ENCODE assay signal across 12 cellular contexts in the genomic region with DNA sequence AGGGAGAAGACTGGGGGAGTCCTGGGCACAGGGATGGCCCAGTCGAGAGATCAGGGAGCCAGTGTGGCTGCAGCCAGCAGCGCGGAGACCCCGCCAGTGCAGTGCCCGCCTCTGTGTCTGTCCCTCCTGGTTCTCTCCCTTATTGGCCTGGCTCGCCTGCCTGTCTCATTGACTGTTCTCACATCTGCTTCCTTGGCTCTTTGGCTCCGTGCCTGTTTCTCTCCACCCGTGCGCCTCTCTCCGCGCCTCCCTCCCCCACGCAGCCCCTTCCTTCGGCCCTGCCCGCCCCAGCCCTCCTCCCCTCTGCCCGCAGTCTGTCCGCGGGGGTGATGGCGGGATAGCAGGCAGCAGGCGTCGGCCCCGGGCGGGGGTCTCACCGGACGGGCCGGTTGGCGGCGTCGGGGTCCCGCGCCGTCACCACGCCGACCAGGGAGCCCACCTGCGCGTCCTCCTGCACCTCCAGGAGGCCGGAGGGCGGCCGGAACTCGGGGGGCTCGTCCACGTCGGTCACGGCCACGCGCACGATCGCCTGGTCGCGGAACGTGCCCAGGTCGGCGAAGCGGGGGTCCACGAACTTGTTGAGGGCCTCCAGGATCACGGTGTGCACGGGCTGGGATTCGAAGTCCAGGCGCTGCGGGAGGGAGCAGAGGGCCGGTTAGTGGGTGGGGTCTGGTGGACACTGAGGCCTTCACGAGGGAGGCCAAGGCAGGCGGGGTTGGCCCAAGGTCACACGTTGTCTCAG.
"Had no signal": no experiment of that assay in that cellular context is flagged by ENCODE, and none has a peak within 500 bp of the region (broad histone marks: within the 10 kb centered on the region; RNA-seq: fewer than 3 reads in every experiment).

No MANE protein-coding gene starts in this region.

- ATAC-seq: activated CD4-positive, alpha-beta T cell treated with anti-CD3 and anti-CD28 coated beads for 36 hours; heart right ventricle; stimulated activated naive CD8-positive, alpha-beta T cell treated with anti-CD3 and anti-CD28 coated beads, Interleukin-15, amount 100 ng/mL, for 72 hours had no signal

- H3K4me3 ChIP-seq: heart right ventricle, thoracic aorta had no signal

- H3K36me3 ChIP-seq: heart right ventricle, thoracic aorta had no signal

- H3K27ac Mint-ChIP-seq: activated CD4-positive, alpha-beta T cell treated with anti-CD3 and anti-CD28 coated beads for 36 hours; activated T-helper 1 cell treated with anti-CD3 and anti-CD28 coated beads, Interleukin-12 subunit alpha, Interleukin-12 subunit beta, Interleukin-2, Interleukin-4 antibody, amounts not matched to agents 30 ng/mL and 10 ng/mL and 1 ng/mL, durations not matched to agents 14 hours and 24 hours and 36 hours; nephron progenitor cell; stimulated activated naive CD8-positive, alpha-beta T cell treated with anti-CD3 and anti-CD28 coated beads, Interleukin-15, amount 100 ng/mL, for 72 hours had no signal

- H3K9me3 Mint-ChIP-seq: activated T-helper 1 cell treated with anti-CD3 and anti-CD28 coated beads, Interleukin-12 subunit alpha, Interleukin-12 subunit beta, Interleukin-2, Interleukin-4 antibody, amounts not matched to agents 30 ng/mL and 10 ng/mL and 1 ng/mL, durations not matched to agents 14 hours and 24 hours and 36 hours; nephron progenitor cell; stimulated activated naive CD8-positive, alpha-beta T cell treated with anti-CD3 and anti-CD28 coated beads, Interleukin-15, amount 100 ng/mL, for 72 hours had no signal

- H3K27ac ChIP-seq: heart right ventricle, thoracic aorta, VCaP had no signal

- H3K4me3 Mint-ChIP-seq: activated CD4-positive, alpha-beta T cell treated with anti-CD3 and anti-CD28 coated beads for 36 hours; activated T-helper 1 cell treated with anti-CD3 and anti-CD28 coated beads, Interleukin-12 subunit alpha, Interleukin-12 subunit beta, Interleukin-2, Interleukin-4 antibody, amounts not matched to agents 30 ng/mL and 10 ng/mL and 1 ng/mL, durations not matched to agents 14 hours and 24 hours and 36 hours; nephron progenitor cell; stimulated activated naive CD8-positive, alpha-beta T cell treated with anti-CD3 and anti-CD28 coated beads, Interleukin-15, amount 100 ng/mL, for 72 hours had no signal

- DNase-seq: activated CD4-positive, alpha-beta T cell treated with anti-CD3 and anti-CD28 coated beads for 36 hours; activated naive CD4-positive, alpha-beta T cell; heart right ventricle; islet precursor cell; nephron progenitor cell; stimulated activated CD4-positive, alpha-beta T cell treated with anti-CD3 and anti-CD28 coated beads, Interleukin-15, amount 100 ng/mL, for 24 hours; stimulated activated CD4-positive, alpha-beta T cell treated with anti-CD3 and anti-CD28 coated beads, Interleukin-4, amount 100 ng/mL, for 24 hours; stimulated activated naive CD8-positive, alpha-beta T cell treated with anti-CD3 and anti-CD28 coated beads, Interleukin-15, amount 100 ng/mL, for 72 hours; T1000 had no signal

- H3K9me3 ChIP-seq: heart right ventricle, thoracic aorta had no signal
